12 cellular contexts compared by ENCODE assay signal in the genomic region with DNA sequence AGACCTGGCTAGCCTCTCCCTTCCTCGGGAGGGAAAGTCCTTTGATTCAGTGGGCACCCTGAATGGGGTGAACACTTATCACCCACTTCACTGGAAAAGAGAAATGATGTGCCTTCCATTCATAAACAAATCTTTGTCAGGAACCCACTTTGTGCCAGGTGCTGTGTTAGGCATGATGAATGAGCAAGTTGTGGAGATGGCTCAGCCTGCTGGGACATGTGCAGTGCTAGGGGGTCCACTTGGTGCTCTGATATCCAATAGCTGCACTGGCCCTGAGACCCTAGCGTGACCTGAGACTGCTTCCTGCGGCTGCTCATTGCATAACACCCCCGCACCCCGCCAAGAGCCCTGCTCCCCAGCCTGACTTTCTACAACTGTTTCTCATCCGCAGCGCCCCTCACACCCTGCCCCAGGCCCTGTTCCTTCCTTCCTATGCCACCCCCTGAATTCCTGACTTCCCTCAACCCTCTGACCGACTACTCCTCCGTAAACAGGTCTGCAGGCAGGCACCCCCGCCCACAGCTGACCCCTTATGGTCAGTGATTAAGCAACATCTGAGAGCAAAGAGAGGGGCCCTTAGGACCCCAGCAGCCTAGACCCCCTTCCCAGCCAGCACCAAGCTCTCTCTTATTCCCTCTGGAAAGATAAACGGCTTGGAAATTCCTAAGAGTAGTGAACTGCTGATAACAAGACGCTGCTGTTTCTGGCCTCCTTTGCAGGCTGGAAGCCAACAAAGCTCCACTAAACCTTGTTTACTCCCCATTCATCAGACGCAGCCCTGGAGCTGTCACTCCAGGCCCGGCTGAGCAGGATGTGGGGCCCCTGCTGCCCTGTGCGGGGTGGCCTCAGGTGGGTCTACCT. TPM values are rescaled to one million over a fixed set of nuclear protein-coding genes. Genes with fewer than 3 reads are reported as not detected.
A peak's percentile ranks its signal among the peaks of the same experiment; 100 is the strongest.
DNase-seq lines count a peak whose midpoint lies in the region; ATAC-seq and TF ChIP-seq lines count a peak whose summit lies in the region.
"Had no signal": no experiment of that assay in that cellular context is flagged by ENCODE, and none has a peak within 500 bp of the region (broad histone marks: within the 10 kb centered on the region; RNA-seq: fewer than 3 reads in every experiment).

No MANE protein-coding gene starts in this region.

- H3K36me3 Mint-ChIP-seq in endodermal cell (ENCODE audit: low read depth) = peaks cover 10% of the 10 kb centered on the region
- H3K36me3 Mint-ChIP-seq in naive thymus-derived CD4-positive, alpha-beta T cell = peaks cover 8 to 39% (median 18%) of the 10 kb centered on the region in 5 donors

- H3K4me3 Mint-ChIP-seq in endodermal cell = peak overlapping the region; percentile 31
- no peak overlapping the region for H3K4me3 Mint-ChIP-seq in naive thymus-derived CD4-positive, alpha-beta T cell
- H3K4me3 Mint-ChIP-seq: activated naive CD8-positive, alpha-beta T cell had no signal

- TF ChIP-seq EP300 in suprapubic skin (IDR thresholded peaks at IDR 0.05) = no peak

- H3K4me1 ChIP-seq in Peyer's patch = peaks cover 0 to 69% (median 0%) of the 10 kb centered on the region in 4 donors
- H3K4me1 ChIP-seq in endodermal cell (ENCODE audit: control insufficient read depth, insufficient read depth, low read length) = peaks cover 19% of the 10 kb centered on the region
- H3K4me1 ChIP-seq in lower lobe of right lung = peaks cover 78% of the 10 kb centered on the region
- H3K4me1 ChIP-seq in suprapubic skin = peaks cover 94% of the 10 kb centered on the region
- H3K4me1 ChIP-seq in naive thymus-derived CD4-positive, alpha-beta T cell (ENCODE audit: control insufficient read depth in 2 of 2, insufficient read depth in 2 of 2, low read length in 2 of 2) = no peaks in the 10 kb centered on the region

- POLR2A ChIA-PET in naive thymus-derived CD4-positive, alpha-beta T cell (lab: Charles Lee) = interaction anchor here (0.6 kb wide), 1 partner anchor 488 kb away, joined by 3 read pairs; no protein-coding TSS in a partner anchor

- H3K27me3 ChIP-seq in Peyer's patch = no peaks in the 10 kb centered on the region
- no peaks in the 10 kb centered on the region for H3K27me3 ChIP-seq in endodermal cell (ENCODE audit: control insufficient read depth, insufficient read depth, low read length, poor library complexity, severe bottlenecking)
- H3K27me3 ChIP-seq in lower lobe of right lung (ENCODE audit: low read depth) = no peaks in the 10 kb centered on the region
- H3K27me3 ChIP-seq in suprapubic skin = no peaks in the 10 kb centered on the region
- H3K27me3 ChIP-seq in MG63 = no peaks in the 10 kb centered on the region
- H3K27me3 ChIP-seq in naive thymus-derived CD4-positive, alpha-beta T cell (ENCODE audit: control insufficient read depth in 2 of 2, insufficient read depth in 2 of 2, low read length in 2 of 2) = no peaks in the 10 kb centered on the region

- H3K9ac ChIP-seq in endodermal cell (ENCODE audit: extremely low read depth, low read length, poor library complexity, severe bottlenecking) = no peak overlapping the region

- H3K4me1 Mint-ChIP-seq in endodermal cell = peaks cover 22% of the 10 kb centered on the region
- peaks cover 0 to 17% (median 0%) of the 10 kb centered on the region in 7 donors for H3K4me1 Mint-ChIP-seq in naive thymus-derived CD4-positive, alpha-beta T cell

- H3K9me3 Mint-ChIP-seq in endodermal cell = peaks cover 4% of the 10 kb centered on the region
- peaks cover 0 to 2% (median 0%) of the 10 kb centered on the region in 11 donors for H3K9me3 Mint-ChIP-seq in naive thymus-derived CD4-positive, alpha-beta T cell

- no peak overlapping the region for H3K4me3 ChIP-seq in Peyer's patch
- H3K4me3 ChIP-seq in endodermal cell (ENCODE audit: low read length) = no peak overlapping the region
- H3K4me3 ChIP-seq in lower lobe of right lung = no peak overlapping the region
- H3K4me3 ChIP-seq in suprapubic skin = no peak overlapping the region
- H3K4me3 ChIP-seq in MG63 = no peak overlapping the region
- H3K4me3 ChIP-seq in naive thymus-derived CD4-positive, alpha-beta T cell (ENCODE audit: low read length) = no peak overlapping the region

- DNase-seq in Peyer's patch (no peak), endodermal cell (no peak), lower lobe of right lung (no peak), suprapubic skin (ENCODE audit: low spot score in 2 of 2) (no peak), MG63 (no peak), NCI-H774 (lab: John Stamatoyannopoulos, UW) (no peak)
- no peak for DNase-seq in stimulated activated CD8-positive, alpha-beta memory T cell treated with anti-CD3 and anti-CD28 coated beads, Interleukin-4, amount 100 ng/mL, for 48 hours
- DNase-seq in naive thymus-derived CD4-positive, alpha-beta T cell = no peak
- DNase-seq: activated CD4-positive, alpha-beta T cell treated with anti-CD3 and anti-CD28 coated beads for 48 hours; DMS 273 treated with DMSO at 0.1 percent for 48 hours had no signal

- TF ChIP-seq CTCF in Peyer's patch (IDR thresholded peaks at IDR 0.05) (no peak), endodermal cell (conservative IDR thresholded peaks at IDR 0.05) (no peak), lower lobe of right lung (IDR thresholded peaks at IDR 0.05) (no peak), suprapubic skin (IDR thresholded peaks at IDR 0.05) (no peak)

- H3K9me3 ChIP-seq in Peyer's patch (no peaks in the 10 kb centered on the region), endodermal cell (ENCODE audit: control insufficient read depth, low read length) (no peaks in the 10 kb centered on the region), lower lobe of right lung (no peaks in the 10 kb centered on the region), suprapubic skin (no peaks in the 10 kb centered on the region), MG63 (no peaks in the 10 kb centered on the region)
- no peaks in the 10 kb centered on the region for H3K9me3 ChIP-seq in naive thymus-derived CD4-positive, alpha-beta T cell (ENCODE audit: control insufficient read depth in 2 of 3, low read length in 3 of 3)

- no peak for TF ChIP-seq POLR2A in Peyer's patch (IDR thresholded peaks at IDR 0.05)
- TF ChIP-seq POLR2A in suprapubic skin (IDR thresholded peaks at IDR 0.05) = no peak

- intact Hi-C loops in lower lobe of right lung (cut with DNase I) = no loop called here
- intact Hi-C loops in naive thymus-derived CD4-positive, alpha-beta T cell (cut with micrococcal nuclease) = no loop called here

- H3K27me3 Mint-ChIP-seq in endodermal cell (ENCODE audit: insufficient read depth) = no peaks in the 10 kb centered on the region
- H3K27me3 Mint-ChIP-seq in naive thymus-derived CD4-positive, alpha-beta T cell = no peaks in the 10 kb centered on the region
- H3K27me3 Mint-ChIP-seq: activated naive CD8-positive, alpha-beta T cell had no signal

- H3K27ac ChIP-seq in Peyer's patch = peak overlapping the region; percentile 28 to 96 (median 69)
- peak overlapping the region; percentile 47 for H3K27ac ChIP-seq in endodermal cell (ENCODE audit: low read depth, low read length)
- peak overlapping the region; percentile 74 for H3K27ac ChIP-seq in lower lobe of right lung
- H3K27ac ChIP-seq in suprapubic skin = peak overlapping the region; percentile 81
- H3K27ac ChIP-seq in naive thymus-derived CD4-positive, alpha-beta T cell (ENCODE audit: low read depth, low read length) = no peak overlapping the region

- ATAC-seq in lower lobe of right lung = peak; percentile 12 to 37
- no peak for ATAC-seq in naive thymus-derived CD4-positive, alpha-beta T cell
- ATAC-seq: Panc1 had no signal

- H3K36me3 ChIP-seq in Peyer's patch (peaks cover 0 to 50% (median 0%) of the 10 kb centered on the region in 3 donors), endodermal cell (ENCODE audit: control insufficient read depth, insufficient read depth, low read length) (no peaks in the 10 kb centered on the region), lower lobe of right lung (peaks cover 40% of the 10 kb centered on the region), suprapubic skin (peaks cover 10% of the 10 kb centered on the region), MG63 (peaks cover 23% of the 10 kb centered on the region)
- peaks cover 0 to 59% (median 0%) of the 10 kb centered on the region in 3 experiments for H3K36me3 ChIP-seq in naive thymus-derived CD4-positive, alpha-beta T cell (ENCODE audit: control insufficient read depth in 2 of 3, insufficient read depth in 3 of 3, low read length in 3 of 3)

- CTCF ChIA-PET in naive thymus-derived CD4-positive, alpha-beta T cell (lab: Charles Lee) = no interaction called here

- peak overlapping the region; percentile 94 for H3K27ac Mint-ChIP-seq in endodermal cell
- H3K27ac Mint-ChIP-seq in naive thymus-derived CD4-positive, alpha-beta T cell = peak overlapping the region in 1 of 9 donors; percentile 63
- H3K27ac Mint-ChIP-seq: activated naive CD8-positive, alpha-beta T cell had no signal

- WGBS in endodermal cell (ENCODE audit: insufficient coverage in 1 of 2, insufficient read length in 1 of 2), 2 experiments = 53 to 70% methylated on average over 8 to 15 of the region's 15 CpGs
- 29% methylated on average over 13 of the region's 15 CpGs for WGBS in suprapubic skin

RNA-seq across cellular contexts. Expression of a gene that starts 12.9 kb away (rescaled TPM):
- 100 to 1,000 TPM; 139 to 306 (median 160) TPM for total RNA-seq in Peyer's patch
- total RNA-seq in endodermal cell = 10 to 100 TPM; 16.1 to 17.7 TPM
- polyA plus RNA-seq in endodermal cell (2013, experiment 1 of 2) = 16.1 TPM
- 21.3 TPM for polyA plus RNA-seq in endodermal cell (2013, experiment 2 of 2)
- total RNA-seq in lower lobe of right lung = 185 TPM
- 100 to 1,000 TPM; 379 to 436 (median 414) TPM for total RNA-seq in suprapubic skin
- 108 and 190 TPM in 2 replicates for total RNA-seq in MG63 (2014; rRNA removed; shearing (Covaris generic); ENCODE audit: low replicate concordance)
- total RNA-seq in naive thymus-derived CD4-positive, alpha-beta T cell = 10 to 100 TPM; 24.2 to 83.1 (median 37.7) TPM
- 10 to 100 TPM; 43.6 to 52.0 TPM for polyA plus RNA-seq in naive thymus-derived CD4-positive, alpha-beta T cell

RNA-seq across cellular contexts. Expression of a gene that starts 25.0 kb away (rescaled TPM):
- total RNA-seq in Peyer's patch (10 to 100 TPM in 1 of 4 donors, 1 to 10 TPM in 3; 4.4 to 43.7 (median 5.2) TPM), endodermal cell (10 to 100 TPM in 1 of 2 donors, 1 to 10 TPM in 1; 9.6 to 15.8 TPM), lower lobe of right lung (97.1 TPM), suprapubic skin (10 to 100 TPM; 31.5 to 61.1 (median 44.5) TPM)
- 26.6 TPM for polyA plus RNA-seq in endodermal cell (2013, experiment 1 of 2)
- polyA plus RNA-seq in endodermal cell (2013, experiment 2 of 2) = 25.3 TPM
- total RNA-seq in MG63 (2014; rRNA removed; shearing (Covaris generic); ENCODE audit: low replicate concordance) = 51.7 and 72.2 TPM in 2 replicates
- total RNA-seq in naive thymus-derived CD4-positive, alpha-beta T cell = 10 to 100 TPM in 1 of 5 experiments, 1 to 10 TPM in 2, under 1 TPM in 2; 0.19 to 22.4 (median 1.1) TPM
- under 1 TPM in 1 of 2 donors, not detected in 1; 0.13 TPM for polyA plus RNA-seq in naive thymus-derived CD4-positive, alpha-beta T cell

RNA-seq across cellular contexts. Expression of a gene that starts 44.9 kb away (rescaled TPM):
- total RNA-seq in Peyer's patch (10 to 100 TPM in 3 of 4 donors, 1 to 10 TPM in 1; 6.7 to 47.9 (median 14.9) TPM), endodermal cell (10 to 100 TPM; 42.2 to 62.5 TPM), lower lobe of right lung (24.5 TPM), suprapubic skin (10 to 100 TPM; 17.4 to 36.9 (median 25.5) TPM)
- 25.8 TPM for polyA plus RNA-seq in endodermal cell (2013, experiment 1 of 2)
- polyA plus RNA-seq in endodermal cell (2013, experiment 2 of 2) = 23.3 TPM
- 17.7 and 22.9 TPM in 2 replicates for total RNA-seq in MG63 (2014; rRNA removed; shearing (Covaris generic); ENCODE audit: low replicate concordance)
- total RNA-seq in naive thymus-derived CD4-positive, alpha-beta T cell = 10 to 100 TPM in 1 of 5 experiments, 1 to 10 TPM in 4; 2.3 to 10.8 (median 4.4) TPM
- polyA plus RNA-seq in naive thymus-derived CD4-positive, alpha-beta T cell = under 1 TPM; 0.18 to 0.91 TPM
